ENCODE assay signal across 14 cellular contexts in genomic region chr1:235841938-235842545, GRCh38. TPM values are rescaled to one million over a fixed set of nuclear protein-coding genes. Genes with fewer than 3 reads are reported as not detected.
DNase-seq lines count a peak whose midpoint lies in the region; ATAC-seq and TF ChIP-seq lines count a peak whose summit lies in the region.
"Had no signal": no experiment of that assay in that cellular context is flagged by ENCODE, and none has a peak within 500 bp of the region (broad histone marks: within the 10 kb centered on the region; RNA-seq: fewer than 3 reads in every experiment).

No MANE protein-coding gene starts in this region.

- H2BK120ac ChIP-seq in mesendoderm (ENCODE audit: low read depth, low read length): no peak overlapping the region

- peaks cover 63% of the 10 kb centered on the region for H3K4me1 Mint-ChIP-seq in activated CD8-positive, alpha-beta T cell treated with anti-CD3 and anti-CD28 coated beads for 36 hours (ENCODE audit: low read depth)
- H3K4me1 Mint-ChIP-seq in endothelial cell (ENCODE audit: unreplicated experiment): no peaks in the 10 kb centered on the region
- H3K4me1 Mint-ChIP-seq: neural crest cell had no signal

- CTCF ChIA-PET in activated CD8-positive, alpha-beta T cell treated with anti-CD3 and anti-CD28 coated beads for 36 hours (lab: Charles Lee): interaction anchor here (0.6 to 8.5 kb wide), 14 partner anchors 9 to 389 kb away, joined by 3 to 76 read pairs (median 6); partner anchors contain the start of gene LYST

- peak overlapping the region; percentile 3 for H3K27ac Mint-ChIP-seq in activated CD8-positive, alpha-beta T cell treated with anti-CD3 and anti-CD28 coated beads for 36 hours
- no peak overlapping the region for H3K27ac Mint-ChIP-seq in endothelial cell (ENCODE audit: unreplicated experiment)

- intact Hi-C loops in activated CD8-positive, alpha-beta T cell treated with anti-CD3 and anti-CD28 coated beads for 36 hours (cut with micrococcal nuclease): no loop called here
- intact Hi-C loops in head of caudate nucleus (cut with DNase I) (no loop called here), right lobe of liver (cut with DNase I) (no loop called here)

- no peaks in the 10 kb centered on the region for H3K79me1 ChIP-seq in mesendoderm (ENCODE audit: low read length)

- no peak overlapping the region for H3K9ac ChIP-seq in mesendoderm (ENCODE audit: low read length)

- peak; percentile 22 for DNase-seq in GM10266 (ENCODE audit: extremely low spot score)
- DNase-seq in activated CD8-positive, alpha-beta T cell treated with anti-CD3 and anti-CD28 coated beads for 36 hours: no peak
- no peak for DNase-seq in head of caudate nucleus
- no peak for DNase-seq in mesendoderm
- DNase-seq in right lobe of liver: no peak
- no peak for DNase-seq in endothelial cell (ENCODE audit: low spot score)
- DNase-seq: caudate nucleus, COR-L47, HCEC 1CT, MG63 had no signal

- H3K4me3 ChIP-seq in mesendoderm (ENCODE audit: low read length): no peak overlapping the region
- no peak overlapping the region for H3K4me3 ChIP-seq in right lobe of liver
- H3K4me3 ChIP-seq: MG63 had no signal

- H3K36me3 ChIP-seq in mesendoderm (ENCODE audit: control insufficient read depth, insufficient read depth, low read length) (no peaks in the 10 kb centered on the region), right lobe of liver (no peaks in the 10 kb centered on the region)
- H3K36me3 ChIP-seq: MG63 had no signal

- peak; percentile 65 for ATAC-seq in GM19397 (IDR thresholded peaks at IDR 0.05; ENCODE audit: unreplicated experiment)
- ATAC-seq in HG03025 (IDR thresholded peaks at IDR 0.05; ENCODE audit: low FRiP score, unreplicated experiment): peak; percentile 76
- ATAC-seq in activated CD8-positive, alpha-beta T cell treated with anti-CD3 and anti-CD28 coated beads for 36 hours: no peak
- no peak for ATAC-seq in right lobe of liver

- no peak for TF ChIP-seq CTCF in GM10266 (IDR thresholded peaks at IDR 0.05; ENCODE audit: control insufficient read depth, insufficient read depth, low read depth, missing control alignments)
- TF ChIP-seq CTCF in activated CD8-positive, alpha-beta T cell treated with anti-CD3 and anti-CD28 coated beads for 36 hours (IDR thresholded peaks at IDR 0.05): no peak
- no peak for TF ChIP-seq CTCF in right lobe of liver (IDR thresholded peaks at IDR 0.05)
- no peak for TF ChIP-seq CTCF in endothelial cell (IDR thresholded peaks at IDR 0.05; ENCODE audit: unreplicated experiment)

- no CpG with 5 or more reads among the region's 1 CpG for WGBS in mesendoderm (ENCODE audit: extremely low coverage, insufficient coverage, low lambda C conversion rate)
- 70% methylated on average over 1 of the region's 1 CpG for WGBS in right lobe of liver (ENCODE audit: insufficient coverage, low coverage, low lambda C conversion rate, missing lambda C conversion rate)

- no peak overlapping the region for H3K27ac ChIP-seq in mesendoderm (ENCODE audit: low read depth, low read length)
- no peak overlapping the region for H3K27ac ChIP-seq in right lobe of liver
- H3K27ac ChIP-seq: RWPE1 had no signal

- H3K56ac ChIP-seq in mesendoderm (ENCODE audit: low read length): no peak overlapping the region

- no peak overlapping the region for H2AK5ac ChIP-seq in mesendoderm (ENCODE audit: low read length)

- TF ChIP-seq POLR2A in right lobe of liver (IDR thresholded peaks at IDR 0.05): no peak

- POLR2A ChIA-PET in activated CD8-positive, alpha-beta T cell treated with anti-CD3 and anti-CD28 coated beads for 36 hours (lab: Charles Lee): interaction anchor here (1.3 kb wide), 2 partner anchors 130 to 133 kb away, joined by 4 to 5 read pairs; no protein-coding TSS in a partner anchor

- H2BK15ac ChIP-seq in mesendoderm (replicated peaks; ENCODE audit: low read depth): no peak overlapping the region

- no peak overlapping the region for H3K4me3 Mint-ChIP-seq in activated CD8-positive, alpha-beta T cell treated with anti-CD3 and anti-CD28 coated beads for 36 hours
- no peak overlapping the region for H3K4me3 Mint-ChIP-seq in endothelial cell (ENCODE audit: unreplicated experiment)
- H3K4me3 Mint-ChIP-seq: neural crest cell had no signal

- H3K79me2 ChIP-seq in mesendoderm (ENCODE audit: control insufficient read depth, insufficient read depth, low read length): no peaks in the 10 kb centered on the region

- no peak overlapping the region for H4K8ac ChIP-seq in mesendoderm (ENCODE audit: low read depth, low read length)

- H3K9me3 ChIP-seq in right lobe of liver: no peaks in the 10 kb centered on the region
- H3K9me3 ChIP-seq: MG63 had no signal

- H3K23ac ChIP-seq in mesendoderm (ENCODE audit: low read length): no peak overlapping the region

- H3K4ac ChIP-seq in mesendoderm (ENCODE audit: low read depth, low read length): no peak overlapping the region

- H3K4me2 ChIP-seq in mesendoderm (ENCODE audit: low read length): no peak overlapping the region

- no peaks in the 10 kb centered on the region for H3K27me3 ChIP-seq in mesendoderm (ENCODE audit: insufficient read depth, low read length, poor library complexity)
- no peaks in the 10 kb centered on the region for H3K27me3 ChIP-seq in right lobe of liver
- H3K27me3 ChIP-seq: MG63 had no signal

- H3K4me1 ChIP-seq in mesendoderm (ENCODE audit: control insufficient read depth, low read depth, low read length) (no peaks in the 10 kb centered on the region), right lobe of liver (peaks cover 0 to 15% (median 7%) of the 10 kb centered on the region in 4 donors)

- H3K27me3 Mint-ChIP-seq in activated CD8-positive, alpha-beta T cell treated with anti-CD3 and anti-CD28 coated beads for 36 hours: no peaks in the 10 kb centered on the region
- no peaks in the 10 kb centered on the region for H3K27me3 Mint-ChIP-seq in endothelial cell (ENCODE audit: unreplicated experiment)

- peaks cover 31% of the 10 kb centered on the region for H3K36me3 Mint-ChIP-seq in activated CD8-positive, alpha-beta T cell treated with anti-CD3 and anti-CD28 coated beads for 36 hours (ENCODE audit: low read depth)
- no peaks in the 10 kb centered on the region for H3K36me3 Mint-ChIP-seq in endothelial cell (ENCODE audit: low read depth, unreplicated experiment)

- no peak overlapping the region for H2BK5ac ChIP-seq in mesendoderm (ENCODE audit: low read length)

- no peak overlapping the region for H4K5ac ChIP-seq in mesendoderm (ENCODE audit: low read length)

- H3K9me3 Mint-ChIP-seq in activated CD8-positive, alpha-beta T cell treated with anti-CD3 and anti-CD28 coated beads for 36 hours: peaks cover 4% of the 10 kb centered on the region
- H3K9me3 Mint-ChIP-seq in endothelial cell (ENCODE audit: unreplicated experiment): no peaks in the 10 kb centered on the region

- H3K18ac ChIP-seq in mesendoderm (ENCODE audit: low read length): no peak overlapping the region

RNA-seq across cellular contexts. Expression of gene LYST, which starts 24.7 kb away (rescaled TPM):
- total RNA-seq in activated CD8-positive, alpha-beta T cell treated with anti-CD3 and anti-CD28 coated beads for 36 hours: 10 to 100 TPM; 77.4 to 87.3 TPM
- 0.17 TPM for polyA plus RNA-seq in mesendoderm (2013, experiment 1 of 2)
- polyA plus RNA-seq in mesendoderm (2013, experiment 2 of 2): 0.20 TPM
- 10 to 100 TPM in 5 of 6 experiments, 1 to 10 TPM in 1; 9.0 to 16.6 (median 12.5) TPM for total RNA-seq in right lobe of liver
- 7.4 TPM for total RNA-seq in endothelial cell (ENCODE audit: unreplicated experiment)

Comparison
In these comparisons a context has a peak if more than half of its experiments do, and no peak if none do; other contexts are left out.
1. ATAC-seq: peak in GM19397 (single experiment) and HG03025 (single experiment); none in activated CD8-positive, alpha-beta T cell treated with anti-CD3 and anti-CD28 coated beads for 36 hours (single experiment) and right lobe of liver (0 of 4).